ENCODE assay signal across 8 cellular contexts in genomic region chr1:32869844-32870614, GRCh38. TPM values are rescaled to one million over a fixed set of nuclear protein-coding genes. Genes with fewer than 3 reads are reported as not detected.
DNase-seq lines count a peak whose midpoint lies in the region; ATAC-seq, FAIRE-seq and TF ChIP-seq lines count a peak whose summit lies in the region.
"Had no signal": no experiment of that assay in that cellular context is flagged by ENCODE, and none has a peak within 500 bp of the region (broad histone marks: within the 10 kb centered on the region; RNA-seq: fewer than 3 reads in every experiment).

No MANE protein-coding gene starts in this region.

- POLR2A ChIA-PET in CD4-positive, alpha-beta T cell (lab: Charles Lee): no interaction called here

- no peaks in the 10 kb centered on the region for H3K36me3 Mint-ChIP-seq in CD4-positive, alpha-beta T cell (ENCODE audit: low read depth)

- CTCF ChIA-PET in CD4-positive, alpha-beta T cell (lab: Charles Lee): no interaction called here

- H3K27ac ChIP-seq in CD4-positive, alpha-beta T cell (ENCODE audit: low read depth, low read length): no peak overlapping the region
- H3K27ac ChIP-seq in angular gyrus (ENCODE audit: low read depth, low read length): peak overlapping the region; percentile 64
- H3K27ac ChIP-seq: foreskin keratinocyte had no signal

- peaks cover 15% of the 10 kb centered on the region for H3K4me1 Mint-ChIP-seq in CD4-positive, alpha-beta T cell (ENCODE audit: low read depth)

- H3K9me3 Mint-ChIP-seq in CD4-positive, alpha-beta T cell: no peaks in the 10 kb centered on the region

- TF ChIP-seq CTCF in CD4-positive, alpha-beta T cell (IDR thresholded peaks at IDR 0.05): no peak
- TF ChIP-seq CTCF in D721Med (IDR thresholded peaks at IDR 0.05; ENCODE audit: insufficient read depth, missing control alignments): no peak

- H3K27ac Mint-ChIP-seq in CD4-positive, alpha-beta T cell: no peak overlapping the region

- H3K4me3 Mint-ChIP-seq in CD4-positive, alpha-beta T cell: peak overlapping the region; percentile 36

- peaks cover 31% of the 10 kb centered on the region for H3K27me3 ChIP-seq in CD4-positive, alpha-beta T cell (ENCODE audit: control insufficient read depth, insufficient read depth, low read length)

- DNase-seq in CD4-positive, alpha-beta T cell: no peak
- DNase-seq in myocyte (ENCODE audit: low read depth) (peak; percentile 87), D721Med (ENCODE audit: insufficient read length, low spot score) (no peak), amygdala (lab: John Stamatoyannopoulos, UW) (no peak)
- DNase-seq: foreskin keratinocyte had no signal

- H3K9me3 ChIP-seq in CD4-positive, alpha-beta T cell (ENCODE audit: control insufficient read depth, low read length): no peaks in the 10 kb centered on the region

- peaks cover 58% of the 10 kb centered on the region for H3K27me3 Mint-ChIP-seq in CD4-positive, alpha-beta T cell

- no peak for ATAC-seq in CD4-positive, alpha-beta T cell (ENCODE audit: poor library complexity)
- ATAC-seq in HG02571 (IDR thresholded peaks at IDR 0.05; ENCODE audit: unreplicated experiment): no peak

- no peak for FAIRE-seq in D721Med (lab: Jason Lieb, UNC)

- intact Hi-C loops in CD4-positive, alpha-beta T cell (cut with DNase I, micrococcal nuclease): no loop called here

RNA-seq across cellular contexts. Expression of gene FNDC5, which starts 0.7 kb away (rescaled TPM):
- total RNA-seq in CD4-positive, alpha-beta T cell: not detected
- total RNA-seq in myocyte: 392 and 577 TPM in 2 replicates
- polyA plus RNA-seq in myocyte (2012): 369 TPM
- total RNA-seq: foreskin keratinocyte; T-helper 1 cell treated with Interleukin-12 subunit alpha and Interleukin-12 subunit beta and Interleukin-4 antibody, amounts not matched to agents 30 ng/mL and 1 ng/mL, for 36 hours had no signal
- polyA plus RNA-seq: foreskin keratinocyte had no signal

RNA-seq across cellular contexts. Expression of gene HPCA, which starts 16.3 kb away (rescaled TPM):
- total RNA-seq in CD4-positive, alpha-beta T cell: not detected
- 0.88 TPM in 1 of 2 replicates, not detected in the other for total RNA-seq in myocyte
- polyA plus RNA-seq in myocyte (2012): 0.24 TPM
- total RNA-seq: foreskin keratinocyte; T-helper 1 cell treated with Interleukin-12 subunit alpha and Interleukin-12 subunit beta and Interleukin-4 antibody, amounts not matched to agents 30 ng/mL and 1 ng/mL, for 36 hours had no signal
- polyA plus RNA-seq: foreskin keratinocyte had no signal

RNA-seq across cellular contexts. Expression of gene TMEM54, which starts 31.2 kb away (rescaled TPM):
- not detected for total RNA-seq in CD4-positive, alpha-beta T cell
- total RNA-seq in myocyte: 28.3 and 44.2 TPM in 2 replicates
- 45.5 TPM for polyA plus RNA-seq in myocyte (2012)

RNA-seq across cellular contexts. Expression of gene S100PBP, which starts 52.6 kb away (rescaled TPM):
- total RNA-seq in CD4-positive, alpha-beta T cell: 10 to 100 TPM; 18.8 to 21.6 TPM
- 18.4 and 27.9 TPM in 2 replicates for total RNA-seq in myocyte
- 19.4 TPM for polyA plus RNA-seq in myocyte (2012)

RNA-seq across cellular contexts. Expression of gene YARS1, which starts 52.9 kb away (rescaled TPM):
- 10 to 100 TPM; 67.6 to 73.2 TPM for total RNA-seq in CD4-positive, alpha-beta T cell
- 76.2 and 79.9 TPM in 2 replicates for total RNA-seq in myocyte
- polyA plus RNA-seq in myocyte (2012): 134 TPM

Comparison
In these comparisons a context has a peak if more than half of its experiments do, and no peak if none do; other contexts are left out.
1. RNA of gene FNDC5, which starts 0.7 kb away (total RNA-seq): 392 to 577 TPM in myocyte; not detected in CD4-positive, alpha-beta T cell; every median in the first group is over 100 times any median in the second.
2. RNA of gene TMEM54, which starts 31.2 kb away (total RNA-seq): 28.3 to 44.2 TPM in myocyte; not detected in CD4-positive, alpha-beta T cell; every median in the first group is over 10 times any median in the second.